In the genomic region with DNA sequence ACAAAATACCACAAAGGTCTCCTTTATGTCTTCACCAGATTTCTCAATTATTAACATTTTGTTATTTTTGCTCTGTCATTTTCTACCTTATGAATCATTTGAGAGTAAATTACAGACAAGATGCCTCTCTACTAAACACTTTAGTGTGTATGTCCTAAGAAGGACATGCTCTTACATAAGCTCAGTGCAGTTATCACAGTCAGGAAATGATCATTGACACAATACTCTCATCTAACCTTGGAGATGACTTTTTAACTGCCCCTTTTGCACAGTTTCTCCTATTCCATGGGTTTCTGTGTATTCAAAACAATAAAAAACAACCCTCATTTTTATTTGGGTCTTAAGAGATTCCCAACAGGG, we compare ENCODE assay signal across 12 cellular contexts.
A peak's percentile ranks its signal among the peaks of the same experiment; 100 is the strongest.
DNase-seq lines count a peak whose midpoint lies in the region; ATAC-seq and TF ChIP-seq lines count a peak whose summit lies in the region.
"Had no signal": no experiment of that assay in that cellular context is flagged by ENCODE, and none has a peak within 500 bp of the region (broad histone marks: within the 10 kb centered on the region; RNA-seq: fewer than 3 reads in every experiment).

No MANE protein-coding gene starts in this region.

- H3K27me3 ChIP-seq in gastroesophageal sphincter = peaks cover 41% of the 10 kb centered on the region
- H3K27me3 ChIP-seq in skeletal muscle tissue (ENCODE audit: control insufficient read depth in 3 of 3, insufficient read depth in 3 of 3, low read length in 3 of 3) = peaks cover 0 to 7% (median 3%) of the 10 kb centered on the region in 3 donors

- no peak for TF ChIP-seq CTCF in gastroesophageal sphincter (IDR thresholded peaks at IDR 0.05)

- ATAC-seq in gastroesophageal sphincter (peak; percentile 81), GM19023 (IDR thresholded peaks at IDR 0.05; ENCODE audit: unreplicated experiment) (no peak), HG03520 (IDR thresholded peaks at IDR 0.05; ENCODE audit: unreplicated experiment) (no peak)

- H3K27ac ChIP-seq in gastroesophageal sphincter = peak overlapping the region in 1 of 4 donors; percentile 43
- H3K27ac ChIP-seq in skeletal muscle tissue (ENCODE audit: low read depth, low read length) = peak overlapping the region; percentile 68
- H3K27ac ChIP-seq: HL-60 had no signal

- H3K9ac ChIP-seq in skeletal muscle tissue (ENCODE audit: low read depth in 1 of 3, low read length in 3 of 3) = peak overlapping the region in 1 of 3 donors; percentile 14

- H3K4me1 ChIP-seq in gastroesophageal sphincter = peaks cover 0 to 7% (median 6%) of the 10 kb centered on the region in 3 donors
- H3K4me1 ChIP-seq in skeletal muscle tissue (ENCODE audit: control insufficient read depth in 3 of 3, insufficient read depth in 3 of 3, low read length in 3 of 3) = peaks cover 0 to 15% (median 5%) of the 10 kb centered on the region in 3 donors

- TF ChIP-seq POLR2A in gastroesophageal sphincter (IDR thresholded peaks at IDR 0.05) = no peak

- H3K9me3 ChIP-seq in gastroesophageal sphincter (peaks cover 0 to 23% (median 3%) of the 10 kb centered on the region in 3 donors), skeletal muscle tissue (ENCODE audit: control insufficient read depth in 3 of 3, low read length in 3 of 3) (peaks cover 0 to 6% (median 4%) of the 10 kb centered on the region in 3 donors)

- H3K36me3 ChIP-seq in gastroesophageal sphincter = no peaks in the 10 kb centered on the region
- H3K36me3 ChIP-seq in skeletal muscle tissue (ENCODE audit: control insufficient read depth in 3 of 3, insufficient read depth in 3 of 3, low read length in 3 of 3) = no peaks in the 10 kb centered on the region

- DNase-seq in SIG-M5 treated with dmso at 0.1 percent for 504 hours (lab: John Stamatoyannopoulos, UW; ENCODE audit: unreplicated experiment) (peak; percentile 45), SIG-M5 (lab: John Stamatoyannopoulos, UW) (no peak), SKM-1 (lab: John Stamatoyannopoulos, UW; ENCODE audit: unreplicated experiment) (peak; percentile 34), globus pallidus (ENCODE audit: low spot score) (no peak)
- DNase-seq: activated CD4-positive, CD25-positive, alpha-beta regulatory T cell; DMS53; SHP77 treated with DMSO at 0.1 percent for 48 hours had no signal

- no peak for TF ChIP-seq EP300 in gastroesophageal sphincter (IDR thresholded peaks at IDR 0.05)

- H3K4me3 ChIP-seq in gastroesophageal sphincter (no peak overlapping the region), skeletal muscle tissue (ENCODE audit: low read length in 3 of 3) (no peak overlapping the region)

Comparison
In these comparisons a context has a peak if more than half of its experiments do, and no peak if none do; other contexts are left out.
1. DNase-seq: peak in SIG-M5 treated with dmso at 0.1 percent for 504 hours (single experiment) and SKM-1 (single experiment); none in SIG-M5 (single experiment) and globus pallidus (single experiment).